In genomic region chr6:47587503-47587902, GRCh38 we compare ENCODE assay signal across 29 cellular contexts.
DNase-seq lines count a peak whose midpoint lies in the region; TF ChIP-seq lines count a peak whose summit lies in the region.
"Had no signal": no experiment of that assay in that cellular context is flagged by ENCODE, and none has a peak within 500 bp of the region (broad histone marks: within the 10 kb centered on the region; RNA-seq: fewer than 3 reads in every experiment).

No MANE protein-coding gene starts in this region.

- peak overlapping the region; percentile 39; the same call in 1 of the 2 replicates for H3K4me3 Mint-ChIP-seq in HFFc6
- no peak overlapping the region for H3K4me3 Mint-ChIP-seq in nephron progenitor cell
- H3K4me3 Mint-ChIP-seq in activated CD4-positive, alpha-beta memory T cell treated with anti-CD3 and anti-CD28 coated beads for 36 hours = no peak overlapping the region
- H3K4me3 Mint-ChIP-seq: activated CD4-positive, alpha-beta T cell treated with anti-CD3 and anti-CD28 coated beads, Interleukin-2, amount 10 ng/mL, durations not matched to agents 24 days and 14 days; activated T-cell treated with anti-CD3 and anti-CD28 coated beads, Interleukin-2, amount 50 U/mL, for 72 hours; CD8-positive, alpha-beta T cell; central memory CD8-positive, alpha-beta T cell; immature natural killer cell; natural killer cell treated with Interleukin-12 subunit alpha and Interleukin-12 subunit beta and Interleukin-15 and Interleukin-18, amount 100 ng/mL, for 72 hours; stimulated activated effector memory CD8-positive, alpha-beta T cell treated with anti-CD3 and anti-CD28 coated beads, Interleukin-12 subunit alpha, Interleukin-12 subunit beta, amount 100 ng/mL, for 72 hours had no signal

- dilution Hi-C loops in mammary epithelial cell (cut with HindIII; ENCODE audit: low sequenced_read_pairs) = no loop called here

- H3K9me3 Mint-ChIP-seq in HFFc6 (no peaks in the 10 kb centered on the region), nephron progenitor cell (no peaks in the 10 kb centered on the region)
- H3K9me3 Mint-ChIP-seq in activated CD4-positive, alpha-beta memory T cell treated with anti-CD3 and anti-CD28 coated beads for 36 hours = no peaks in the 10 kb centered on the region
- H3K9me3 Mint-ChIP-seq: activated CD4-positive, alpha-beta T cell treated with anti-CD3 and anti-CD28 coated beads, Interleukin-2, amount 10 ng/mL, durations not matched to agents 24 days and 14 days; activated T-cell treated with anti-CD3 and anti-CD28 coated beads, Interleukin-2, amount 50 U/mL, for 72 hours; CD8-positive, alpha-beta T cell; central memory CD8-positive, alpha-beta T cell; immature natural killer cell; natural killer cell treated with Interleukin-12 subunit alpha and Interleukin-12 subunit beta and Interleukin-15 and Interleukin-18, amount 100 ng/mL, for 72 hours; stimulated activated effector memory CD8-positive, alpha-beta T cell treated with anti-CD3 and anti-CD28 coated beads, Interleukin-12 subunit alpha, Interleukin-12 subunit beta, amount 100 ng/mL, for 72 hours had no signal

- BruUV-seq in mammary epithelial cell (replicated peaks; lab: Mats Ljungman, UMichigan) = no TSS peak

- H3K9ac ChIP-seq in mammary epithelial cell (ENCODE audit: insufficient read depth, low read length) = no peak overlapping the region

- peak overlapping the region; percentile 69 for H3K27ac Mint-ChIP-seq in HFFc6
- no peak overlapping the region for H3K27ac Mint-ChIP-seq in nephron progenitor cell
- H3K27ac Mint-ChIP-seq in activated CD4-positive, alpha-beta memory T cell treated with anti-CD3 and anti-CD28 coated beads for 36 hours = no peak overlapping the region
- H3K27ac Mint-ChIP-seq: activated CD4-positive, alpha-beta T cell treated with anti-CD3 and anti-CD28 coated beads, Interleukin-2, amount 10 ng/mL, durations not matched to agents 24 days and 14 days; activated T-cell treated with anti-CD3 and anti-CD28 coated beads, Interleukin-2, amount 50 U/mL, for 72 hours; CD8-positive, alpha-beta T cell; immature natural killer cell; natural killer cell treated with Interleukin-12 subunit alpha and Interleukin-12 subunit beta and Interleukin-15 and Interleukin-18, amount 100 ng/mL, for 72 hours; stimulated activated effector memory CD8-positive, alpha-beta T cell treated with anti-CD3 and anti-CD28 coated beads, Interleukin-12 subunit alpha, Interleukin-12 subunit beta, amount 100 ng/mL, for 72 hours had no signal

- TF ChIP-seq CTCF in BJ (IDR thresholded peaks at IDR 0.05; ENCODE audit: insufficient read depth, low read depth, low read length) (no peak), HFFc6 (IDR thresholded peaks at IDR 0.05) (no peak), mammary epithelial cell (conservative IDR thresholded peaks at IDR 0.05 in 1 of 2, IDR thresholded peaks at IDR 0.05 in 1 of 2; ENCODE audit: extremely low read depth in 1 of 2, insufficient read depth in 1 of 2, low read depth in 1 of 2, low read length in 2 of 2) (no peak), nephron progenitor cell (IDR thresholded peaks at IDR 0.05) (no peak)

- H3K79me2 ChIP-seq in mammary epithelial cell (ENCODE audit: insufficient read depth, low read length) = no peaks in the 10 kb centered on the region

- POLR2A ChIA-PET in BJ (lab: Charles Lee) = no interaction called here
- POLR2A ChIA-PET in HEK293T (lab: Yijun Ruan, JAX) = no interaction called here
- POLR2A ChIA-PET in activated CD4-positive, alpha-beta memory T cell treated with anti-CD3 and anti-CD28 coated beads for 36 hours (lab: Charles Lee) = no interaction called here

- no peak overlapping the region for H3K4me3 ChIP-seq in BJ (ENCODE audit: low read depth, low read length)
- H3K4me3 ChIP-seq in mammary epithelial cell (replicated peaks in 1 of 3; ENCODE audit: insufficient read depth in 1 of 3, low read depth in 2 of 3, low read length in 3 of 3) = no peak overlapping the region
- H3K4me3 ChIP-seq: pancreas, suprapubic skin, uterus had no signal

- DNase-seq in BJ (ENCODE audit: low read depth) (peak; percentile 2), HFFc6 (no peak), mammary epithelial cell (peak; percentile 4), kidney tubule cell (ENCODE audit: low spot score) (peak; percentile 12), nephron progenitor cell (no peak), HEK293T (ENCODE audit: extremely low spot score) (no peak), 8988T (no peak)
- no peak for DNase-seq in activated CD4-positive, alpha-beta memory T cell treated with anti-CD3 and anti-CD28 coated beads for 36 hours
- DNase-seq: activated CD4-positive, alpha-beta T cell treated with anti-CD3 and anti-CD28 coated beads, Interleukin-2, amount 10 ng/mL, durations not matched to agents 24 days and 14 days; activated naive CD4-positive, alpha-beta T cell treated with anti-CD3 and anti-CD28 coated beads, Interleukin-2, amount 50 U/mL, for 16 hours; activated T-cell treated with anti-CD3 and anti-CD28 coated beads, Interleukin-2, amount 50 U/mL, for 72 hours; aorta; CD8-positive, alpha-beta T cell; DMS 273 treated with DMSO at 0.1 percent for 48 hours; foreskin melanocyte; hippocampal formation; immature natural killer cell; left ventricle myocardium superior; NCI-H1092 treated with DMSO at 0.1 percent for 48 hours; NCI-H2029; NCI-H69; pancreas; stimulated activated CD4-positive, alpha-beta T cell treated with anti-CD3 and anti-CD28 coated beads, Interleukin-2, amount 100 ng/mL, for 48 hours; T-helper 2 cell; uterus had no signal

- H3K27me3 Mint-ChIP-seq in HFFc6 (ENCODE audit: insufficient read depth) (no peaks in the 10 kb centered on the region), nephron progenitor cell (ENCODE audit: low read depth, poor library complexity) (no peaks in the 10 kb centered on the region)
- H3K27me3 Mint-ChIP-seq in activated CD4-positive, alpha-beta memory T cell treated with anti-CD3 and anti-CD28 coated beads for 36 hours = no peaks in the 10 kb centered on the region
- H3K27me3 Mint-ChIP-seq: activated CD4-positive, alpha-beta T cell treated with anti-CD3 and anti-CD28 coated beads, Interleukin-2, amount 10 ng/mL, durations not matched to agents 24 days and 14 days; central memory CD8-positive, alpha-beta T cell; natural killer cell treated with Interleukin-12 subunit alpha and Interleukin-12 subunit beta and Interleukin-15 and Interleukin-18, amount 100 ng/mL, for 72 hours had no signal

- no peaks in the 10 kb centered on the region for H3K9me3 ChIP-seq in mammary epithelial cell (replicated peaks; ENCODE audit: insufficient read depth, low read length)
- H3K9me3 ChIP-seq: pancreas, suprapubic skin, uterus had no signal

- no peaks in the 10 kb centered on the region for H3K27me3 ChIP-seq in BJ (ENCODE audit: control insufficient read depth, insufficient read depth, low read length)
- no peaks in the 10 kb centered on the region for H3K27me3 ChIP-seq in mammary epithelial cell (ENCODE audit: insufficient read depth, low read length)
- H3K27me3 ChIP-seq: pancreas, suprapubic skin, uterus had no signal

- H3K4me1 Mint-ChIP-seq in HFFc6 (ENCODE audit: low read depth) = peaks cover 26% of the 10 kb centered on the region
- no peaks in the 10 kb centered on the region for H3K4me1 Mint-ChIP-seq in nephron progenitor cell
- H3K4me1 Mint-ChIP-seq in activated CD4-positive, alpha-beta memory T cell treated with anti-CD3 and anti-CD28 coated beads for 36 hours (ENCODE audit: low read depth) = no peaks in the 10 kb centered on the region
- H3K4me1 Mint-ChIP-seq: central memory CD8-positive, alpha-beta T cell; stimulated activated effector memory CD8-positive, alpha-beta T cell treated with anti-CD3 and anti-CD28 coated beads, Interleukin-12 subunit alpha, Interleukin-12 subunit beta, amount 100 ng/mL, for 72 hours had no signal

- H3K27ac ChIP-seq in mammary epithelial cell (ENCODE audit: insufficient read depth, low read depth, low read length) = no peak overlapping the region
- H3K27ac ChIP-seq: pancreas, suprapubic skin, uterus had no signal

- H4K20me1 ChIP-seq in mammary epithelial cell (ENCODE audit: insufficient read depth, low read length) = no peaks in the 10 kb centered on the region

- H3K36me3 Mint-ChIP-seq in HFFc6 (ENCODE audit: low read depth) (peaks cover 48% of the 10 kb centered on the region), nephron progenitor cell (ENCODE audit: low read depth) (peaks cover 78% of the 10 kb centered on the region)
- peaks cover 59% of the 10 kb centered on the region for H3K36me3 Mint-ChIP-seq in activated CD4-positive, alpha-beta memory T cell treated with anti-CD3 and anti-CD28 coated beads for 36 hours

- H2AFZ ChIP-seq in mammary epithelial cell (ENCODE audit: low read depth, low read length) = no peak overlapping the region

- intact Hi-C loops in mammary epithelial cell (cut with micrococcal nuclease) = no loop called here
- intact Hi-C loops in activated CD4-positive, alpha-beta memory T cell treated with anti-CD3 and anti-CD28 coated beads for 36 hours (cut with micrococcal nuclease) = no loop called here

- no peak overlapping the region for H3K4me2 ChIP-seq in mammary epithelial cell (ENCODE audit: insufficient read depth, low read depth, low read length)

- CTCF ChIA-PET in BJ (lab: Yijun Ruan, JAX) = no interaction called here
- CTCF ChIA-PET in mammary epithelial cell (lab: Charles Lee; ENCODE audit: low non-redundant PET) = no interaction called here
- CTCF ChIA-PET in HEK293T (lab: Yijun Ruan, JAX) = no interaction called here
- CTCF ChIA-PET in activated CD4-positive, alpha-beta memory T cell treated with anti-CD3 and anti-CD28 coated beads for 36 hours (lab: Charles Lee) = no interaction called here

- 0 out of 2 replicates have a peak, but pooled peaks cover 1% of the 10 kb centered on the region for H3K36me3 ChIP-seq in BJ (ENCODE audit: control insufficient read depth, insufficient read depth, low read length)
- peaks cover 2% of the 10 kb centered on the region for H3K36me3 ChIP-seq in mammary epithelial cell (ENCODE audit: insufficient read depth, low read length)
- H3K36me3 ChIP-seq: uterus had no signal

- in situ Hi-C loops in mammary epithelial cell (cut with MboI; ENCODE audit: low sequenced_read_pairs in 2 of 2) = no loop called here

- H3K4me1 ChIP-seq in mammary epithelial cell (ENCODE audit: insufficient read depth, low read length) = no peaks in the 10 kb centered on the region
- H3K4me1 ChIP-seq: pancreas, suprapubic skin, uterus had no signal

TF ChIP-seq in HEK293T, 16 proteins besides CTCF, POLR2A, EP300 and RAD21:
- no peak for TF ChIP-seq SUZ12 (IDR thresholded peaks at IDR 0.05)

Comparison
In these comparisons a context has a peak if more than half of its experiments do, and no peak if none do; other contexts are left out.
1. DNase-seq: peak in BJ (single experiment), mammary epithelial cell (single experiment) and kidney tubule cell (single experiment); none in HFFc6 (single experiment), nephron progenitor cell (single experiment), HEK293T (single experiment), activated CD4-positive, alpha-beta memory T cell treated with anti-CD3 and anti-CD28 coated beads for 36 hours (single experiment) and 8988T (single experiment).